ENCODE assay signal across 29 cellular contexts in the genomic region with DNA sequence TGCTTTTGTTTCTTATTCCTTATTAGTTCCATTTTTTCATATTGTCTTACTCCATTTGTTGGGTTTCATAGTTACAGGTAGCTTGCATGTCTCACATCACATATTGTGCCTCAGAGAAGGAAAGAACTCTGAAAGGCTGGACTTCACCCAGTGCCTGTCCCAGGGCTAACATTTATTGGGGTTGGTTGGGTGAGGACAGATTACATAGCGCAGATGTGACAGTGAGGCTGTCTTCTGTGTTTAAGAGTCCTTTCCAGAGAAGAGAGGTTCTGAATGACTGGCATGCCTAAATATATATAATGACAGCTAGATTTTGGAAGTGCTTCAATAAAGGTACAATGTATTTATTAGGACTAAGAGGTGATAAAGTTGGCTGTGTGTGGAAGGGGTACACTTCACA. TPM values are rescaled to one million over a fixed set of nuclear protein-coding genes. Genes with fewer than 3 reads are reported as not detected.
A peak's percentile ranks its signal among the peaks of the same experiment; 100 is the strongest.
DNase-seq lines count a peak whose midpoint lies in the region; ATAC-seq and TF ChIP-seq lines count a peak whose summit lies in the region.
"Had no signal": no experiment of that assay in that cellular context is flagged by ENCODE, and none has a peak within 500 bp of the region (broad histone marks: within the 10 kb centered on the region; RNA-seq: fewer than 3 reads in every experiment).

No MANE protein-coding gene starts in this region.

- peak overlapping the region in 1 of 5 experiments; percentile 96 for H3K27ac Mint-ChIP-seq in brain
- H3K27ac Mint-ChIP-seq: activated B cell treated with CpG ODN at 0.5 μM for 24 hours; activated naive CD4-positive, alpha-beta T cell treated with anti-CD3 and anti-CD28 coated beads, Interleukin-2, amount 10 ng/mL, durations not matched to agents 7 days and 5 days had no signal

- H3K36me3 ChIP-seq in heart right ventricle (peaks cover 0 to 62% (median 7%) of the 10 kb centered on the region in 9 donors), Loucy (ENCODE audit: insufficient read depth, low read length) (peaks cover 13% of the 10 kb centered on the region; the same call in 1 of the 2 replicates), gastrocnemius medialis (peaks cover 0 to 31% of the 10 kb centered on the region in 2 donors)
- H3K36me3 ChIP-seq: colonic mucosa had no signal

- no peaks in the 10 kb centered on the region for H3F3A ChIP-seq in Loucy (ENCODE audit: low read depth)

- H4K20me1 ChIP-seq in Loucy (ENCODE audit: insufficient read depth, low read length, poor library complexity, severe bottlenecking), result peaks cover 64% of the 10 kb centered on the region

- H3K79me2 ChIP-seq in Loucy (ENCODE audit: insufficient read depth, low read length), result peaks cover 61% of the 10 kb centered on the region

- H3K27ac ChIP-seq in heart right ventricle (peak overlapping the region in 4 of 10 donors; percentile 17 to 41 (median 28)), gastrocnemius medialis (peak overlapping the region; percentile 36 to 100 (median 100)), caudate nucleus (ENCODE audit: low read depth, low read length) (no peak overlapping the region)
- H3K27ac ChIP-seq: BLaER1, colonic mucosa, epithelial cell of prostate, testis had no signal

- no peak for TF ChIP-seq CTCF in heart right ventricle (IDR thresholded peaks at IDR 0.05)
- TF ChIP-seq CTCF in Loucy (conservative IDR thresholded peaks at IDR 0.05; ENCODE audit: low read length), result no peak
- TF ChIP-seq CTCF in brain (conservative IDR thresholded peaks at IDR 0.05), result no peak
- no peak for TF ChIP-seq CTCF in gastrocnemius medialis (IDR thresholded peaks at IDR 0.05 in 4 of 5, conservative IDR thresholded peaks at IDR 0.05 in 1 of 5)

- no peak for DNase-seq in heart right ventricle
- no peak for DNase-seq in cardiac septum (ENCODE audit: low spot score)
- DNase-seq in gastrocnemius medialis, result no peak
- DNase-seq in HuH-7 (ENCODE audit: low spot score), result no peak
- no peak for DNase-seq in GM19240 (ENCODE audit: insufficient read length, low spot score)
- no peak for DNase-seq in caudate nucleus (lab: John Stamatoyannopoulos, UW)
- DNase-seq: activated B cell treated with CpG ODN at 0.5 μM for 24 hours; activated CD4-positive, alpha-beta T cell treated with anti-CD3 and anti-CD28 coated beads, Interleukin-2, amount 50 U/mL, for 1 hour; activated naive CD4-positive, alpha-beta T cell treated with anti-CD3 and anti-CD28 coated beads, Interleukin-2, amount 10 ng/mL, durations not matched to agents 7 days and 5 days; Caco-2; colonic mucosa; DMS79; effector CD4-positive, alpha-beta T cell; GF-D8; mesendoderm; NCI-H1694 treated with DMSO at 0.1 percent for 48 hours; NCI-H446 treated with DMSO at 0.1 percent for 48 hours; NCI-H774; nucleus accumbens; stimulated activated naive CD4-positive, alpha-beta T cell; SW 1271; testis had no signal

- H3K4me2 ChIP-seq in Loucy (ENCODE audit: low read depth, low read length, poor library complexity, severe bottlenecking), result peak overlapping the region; percentile 96

- no peak for TF ChIP-seq POLR2A in gastrocnemius medialis (IDR thresholded peaks at IDR 0.05)

- no peaks in the 10 kb centered on the region for H3K9me3 Mint-ChIP-seq in brain
- H3K9me3 Mint-ChIP-seq: activated B cell treated with CpG ODN at 0.5 μM for 24 hours; activated naive CD4-positive, alpha-beta T cell treated with anti-CD3 and anti-CD28 coated beads, Interleukin-2, amount 10 ng/mL, durations not matched to agents 7 days and 5 days had no signal

- H2AFZ ChIP-seq in Loucy (ENCODE audit: low read length), result no peak overlapping the region

- H3K4me3 Mint-ChIP-seq in brain, result peak overlapping the region; percentile 34 to 98 (median 55)
- H3K4me3 Mint-ChIP-seq: activated naive CD4-positive, alpha-beta T cell treated with anti-CD3 and anti-CD28 coated beads, Interleukin-2, amount 10 ng/mL, durations not matched to agents 7 days and 5 days had no signal

- WGBS in heart right ventricle, 2 donors, result 52 to 73% methylated on average over 1 of the region's 1 CpG

- H3K27me3 ChIP-seq in heart right ventricle (no peaks in the 10 kb centered on the region), Loucy (ENCODE audit: insufficient read depth, low read length, poor library complexity, severe bottlenecking) (no peaks in the 10 kb centered on the region), gastrocnemius medialis (no peaks in the 10 kb centered on the region)
- H3K27me3 ChIP-seq: BLaER1, colonic mucosa, testis had no signal

- intact Hi-C loops in heart right ventricle (cut with DNase I), result loop anchor here in 3 of 10 donors (10.0 kb wide), 2 partner anchors 359 to 1961 kb away; a partner anchor contains a TSS
- intact Hi-C loops in cardiac septum (cut with DNase I), result no loop called here
- intact Hi-C loops in gastrocnemius medialis (cut with DNase I; ENCODE audit: low total_unique reads), result loop anchor here (5.0 kb wide), 3 partner anchors 366 to 1959 kb away; a partner anchor contains a TSS

- H3K36me3 Mint-ChIP-seq in brain, result peaks cover 51% of the 10 kb centered on the region

- H3K4me1 ChIP-seq in heart right ventricle, result peaks cover 0 to 53% (median 25%) of the 10 kb centered on the region in 9 donors
- peaks cover 42% of the 10 kb centered on the region for H3K4me1 ChIP-seq in Loucy (ENCODE audit: insufficient read depth, low read length, poor library complexity, severe bottlenecking)
- peaks cover 28 to 31% of the 10 kb centered on the region in 2 donors for H3K4me1 ChIP-seq in gastrocnemius medialis

- peak overlapping the region in 6 of 10 donors; percentile 6 to 94 (median 88) for H3K4me3 ChIP-seq in heart right ventricle
- H3K4me3 ChIP-seq in Loucy (ENCODE audit: low read length, poor library complexity, severe bottlenecking), result peak overlapping the region; percentile 98
- H3K4me3 ChIP-seq in gastrocnemius medialis, result no peak overlapping the region
- H3K4me3 ChIP-seq: BLaER1, colonic mucosa, testis had no signal

- ATAC-seq in heart right ventricle, result peak in 2 of 8 donors; percentile 27 to 36
- no peak for ATAC-seq in gastrocnemius medialis
- ATAC-seq: HCT116, HepG2, left lobe of liver had no signal

- H3K27me3 Mint-ChIP-seq in brain, result peaks cover 10% of the 10 kb centered on the region
- H3K27me3 Mint-ChIP-seq: activated B cell treated with CpG ODN at 0.5 μM for 24 hours had no signal

- in situ Hi-C loops in gastrocnemius medialis (cut with MboI; ENCODE audit: low sequenced_read_pairs in 4 of 4), result no loop called here

- no peaks in the 10 kb centered on the region for H3K9me2 ChIP-seq in Loucy (replicated peaks; ENCODE audit: low read depth, low read length)

- H3K4me1 Mint-ChIP-seq in brain, result peaks cover 38% of the 10 kb centered on the region

- no peaks in the 10 kb centered on the region for H3K9me3 ChIP-seq in heart right ventricle
- no peaks in the 10 kb centered on the region for H3K9me3 ChIP-seq in Loucy (ENCODE audit: insufficient read depth, low read depth, low read length)
- H3K9me3 ChIP-seq in gastrocnemius medialis, result no peaks in the 10 kb centered on the region
- H3K9me3 ChIP-seq: BLaER1, Caco-2, colonic mucosa, testis had no signal

- peak overlapping the region; percentile 33 for H3K9ac ChIP-seq in Loucy (ENCODE audit: low read depth, low read length, poor library complexity, severe bottlenecking)
- H3K9ac ChIP-seq: BLaER1 had no signal

RNA-seq across cellular contexts. Expression of a gene that starts 2.7 kb away (rescaled TPM):
- total RNA-seq in heart right ventricle, result 100 to 1,000 TPM in 9 of 10 donors, 10 to 100 TPM in 1; 99.3 to 201 (median 148) TPM
- polyA plus RNA-seq in heart right ventricle, result 10 to 100 TPM; 64.5 to 93.3 TPM
- 114 TPM for total RNA-seq in cardiac septum
- 12.2 TPM for polyA plus RNA-seq in brain (ENCODE audit: insufficient read depth, low read depth, low replicate concordance)
- total RNA-seq in gastrocnemius medialis, result 10 to 100 TPM; 24.0 to 54.3 (median 36.1) TPM

Comparison
In these comparisons a context has a peak if more than half of its experiments do, and no peak if none do; other contexts are left out.
1. H3K4me3 ChIP-seq: peak in heart right ventricle (6 of 10) and Loucy (single experiment); none in gastrocnemius medialis (0 of 4).